In the genomic region with DNA sequence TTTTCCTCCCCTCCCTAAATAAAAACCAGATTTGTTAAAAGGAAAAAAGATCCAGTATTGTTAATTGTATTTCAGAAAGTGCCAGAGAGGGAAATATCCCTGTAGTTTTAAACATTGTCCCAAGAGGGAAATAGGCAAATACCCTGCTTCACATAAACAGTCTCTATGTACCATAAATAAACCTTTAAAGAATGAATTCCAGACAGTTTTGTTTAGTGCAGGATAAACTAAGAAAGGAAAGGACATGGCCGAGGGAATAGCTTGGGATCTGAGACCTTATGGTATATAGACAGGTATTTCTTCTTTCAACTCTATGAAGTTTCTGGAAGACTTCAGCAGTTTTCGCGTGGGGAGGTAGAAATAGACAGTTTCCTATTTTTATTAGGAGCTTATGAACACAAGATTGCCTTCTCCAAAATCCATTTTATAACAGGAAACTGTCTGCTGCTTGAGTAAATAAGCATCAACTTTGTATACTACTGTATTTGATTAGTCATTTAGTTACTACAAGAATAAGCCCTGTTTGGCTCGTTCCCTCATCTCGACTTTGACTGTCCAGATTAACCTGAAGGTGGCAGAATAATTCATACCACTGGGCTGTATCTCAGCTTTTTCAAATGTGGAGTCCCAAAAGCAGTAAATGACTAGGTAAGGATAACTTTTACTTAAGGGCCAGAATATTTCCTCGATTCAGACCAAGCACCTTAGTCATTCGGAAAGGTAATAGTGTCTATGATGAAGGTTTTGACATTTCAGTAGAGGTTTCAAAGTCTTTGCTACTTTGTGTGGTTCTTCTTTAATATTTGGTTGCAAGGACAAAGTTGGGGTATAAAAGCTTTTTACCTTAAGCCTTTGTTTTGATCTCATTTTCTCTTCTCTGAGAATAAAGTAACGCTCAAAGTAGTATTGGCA, we compare ENCODE assay signal across 8 cellular contexts.
DNase-seq lines count a peak whose midpoint lies in the region; TF ChIP-seq lines count a peak whose summit lies in the region.

No MANE protein-coding gene starts in this region.

- H3K36me3 ChIP-seq in BLaER1 treated with 17β-estradiol and CSF1 and Interleukin-3, amounts not matched to agents 10 nM and 100 nM: peaks cover 49 to 72% (median 62%) of the 10 kb centered on the region in 11 experiments
- H3K36me3 ChIP-seq in vagina: peaks cover 0 to 27% of the 10 kb centered on the region in 2 donors

- no peak overlapping the region for H3K4me3 ChIP-seq in BLaER1 treated with 17β-estradiol and CSF1 and Interleukin-3, amounts not matched to agents 10 nM and 100 nM
- H3K4me3 ChIP-seq in vagina: no peak overlapping the region

- H3K4me1 ChIP-seq in BLaER1 treated with 17β-estradiol and CSF1 and Interleukin-3, amounts not matched to agents 10 nM and 100 nM: peaks cover 34 to 41% (median 37%) of the 10 kb centered on the region in 10 experiments
- peaks cover 47% of the 10 kb centered on the region for H3K4me1 ChIP-seq in vagina

- DNase-seq in LHCN-M2 (ENCODE audit: low read depth) (peak; percentile 65), medulla oblongata (ENCODE audit: extremely low spot score) (peak; percentile 69), vagina (ENCODE audit: extremely low spot score in 2 of 2) (no peak), putamen (ENCODE audit: low spot score) (no peak), NCI-H748 (lab: John Stamatoyannopoulos, UW; ENCODE audit: unreplicated experiment) (no peak)
- DNase-seq in central memory CD4-positive, alpha-beta T cell: peak; percentile 14
- DNase-seq in activated effector memory CD4-positive, alpha-beta T cell treated with anti-CD3 and anti-CD28 coated beads, Interleukin-2, amount 50 U/mL, for 16 hours: no peak

- H4K20me1 ChIP-seq in BLaER1 treated with 17β-estradiol and CSF1 and Interleukin-3, amounts not matched to agents 10 nM and 100 nM: peaks cover 0 to 4% (median 0%) of the 10 kb centered on the region in 11 experiments; a peak in 1 of 22 replicates

- TF ChIP-seq POLR2A in vagina (IDR thresholded peaks at IDR 0.05): no peak

- no peaks in the 10 kb centered on the region for H3K27me3 ChIP-seq in BLaER1 treated with 17β-estradiol and CSF1 and Interleukin-3, amounts not matched to agents 10 nM and 100 nM
- no peaks in the 10 kb centered on the region for H3K27me3 ChIP-seq in vagina

- no peak overlapping the region for H3K27ac ChIP-seq in BLaER1 treated with 17β-estradiol and CSF1 and Interleukin-3, amounts not matched to agents 10 nM and 100 nM
- H3K27ac ChIP-seq in vagina: peak overlapping the region; percentile 65

- H3K4me2 ChIP-seq in BLaER1 treated with 17β-estradiol and CSF1 and Interleukin-3, amounts not matched to agents 10 nM and 100 nM: peak overlapping the region in 10 of 11 experiments; percentile 27 to 67 (median 49); a peak in 14 of 22 replicates

- peak in 1 of 3 experiments; percentile 14 for TF ChIP-seq CTCF in vagina (IDR thresholded peaks at IDR 0.05)

- H3K9me3 ChIP-seq in BLaER1 treated with 17β-estradiol and CSF1 and Interleukin-3, amounts not matched to agents 10 nM and 100 nM (replicated peaks in 1 of 11): peaks cover 11 to 25% (median 18%) of the 10 kb centered on the region in 11 experiments
- H3K9me3 ChIP-seq in vagina: no peaks in the 10 kb centered on the region

- intact Hi-C loops in vagina (cut with DNase I): loop anchor here (5.0 kb wide), 1 partner anchor 210 kb away; a partner anchor contains a TSS

- H3K9ac ChIP-seq in BLaER1 treated with 17β-estradiol and CSF1 and Interleukin-3, amounts not matched to agents 10 nM and 100 nM: no peak overlapping the region

Comparison
In these comparisons a context has a peak if more than half of its experiments do, and no peak if none do; other contexts are left out.
1. DNase-seq: peak in LHCN-M2 (single experiment), central memory CD4-positive, alpha-beta T cell (single experiment) and medulla oblongata (single experiment); none in vagina (0 of 2), activated effector memory CD4-positive, alpha-beta T cell treated with anti-CD3 and anti-CD28 coated beads, Interleukin-2, amount 50 U/mL, for 16 hours (single experiment), putamen (single experiment) and NCI-H748 (single experiment).